Comparison of ENCODE assay signal across 14 cellular contexts in the genomic region with DNA sequence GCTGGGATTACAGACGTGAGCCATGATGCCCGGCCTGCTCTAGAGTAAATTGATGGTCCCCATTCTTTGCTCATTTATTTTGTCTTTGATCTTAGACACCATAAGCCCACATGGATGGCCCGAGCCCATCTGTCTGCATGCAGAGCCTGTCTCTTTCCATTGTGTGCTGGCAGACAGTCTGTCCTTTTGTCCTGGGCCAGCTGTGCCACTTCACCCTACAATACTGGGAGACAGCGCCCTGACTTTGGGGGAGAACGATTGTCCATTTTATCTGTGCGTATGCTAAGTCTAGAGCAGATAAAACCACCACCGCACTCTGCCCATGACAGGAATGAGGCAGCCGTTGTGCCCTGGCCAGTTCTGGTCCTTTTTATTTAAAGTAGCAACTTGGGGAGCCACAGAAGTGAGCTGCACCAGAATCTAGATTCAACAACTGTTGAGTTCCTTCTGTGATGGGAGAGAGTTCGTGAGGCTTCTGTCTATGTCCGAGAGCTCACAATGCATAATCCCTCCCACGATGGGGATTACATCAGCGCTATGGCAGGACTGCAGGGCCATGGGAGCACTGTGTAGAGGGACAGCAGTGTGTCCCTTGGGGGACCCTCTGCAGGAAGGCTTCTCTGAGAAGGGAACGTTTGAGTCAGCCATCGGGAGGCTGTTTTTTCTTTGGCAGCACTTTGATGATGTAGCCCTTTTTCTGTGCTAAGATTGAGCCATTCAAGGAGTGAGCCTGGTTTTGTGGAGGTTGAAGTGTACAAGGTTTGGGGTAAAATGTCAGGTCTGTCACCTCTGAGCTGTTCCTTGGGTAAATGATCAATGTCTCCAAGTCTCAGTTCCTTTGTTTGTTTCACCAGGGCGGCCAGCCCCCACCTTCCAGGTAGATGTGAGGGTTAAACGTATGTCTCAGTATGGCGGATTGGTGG. TPM values are rescaled to one million over a fixed set of nuclear protein-coding genes. Genes with fewer than 3 reads are reported as not detected.
DNase-seq lines count a peak whose midpoint lies in the region; ATAC-seq, FAIRE-seq and TF ChIP-seq lines count a peak whose summit lies in the region.
"Had no signal": no experiment of that assay in that cellular context is flagged by ENCODE, and none has a peak within 500 bp of the region (broad histone marks: within the 10 kb centered on the region; RNA-seq: fewer than 3 reads in every experiment).

No MANE protein-coding gene starts in this region.

- FAIRE-seq in GM12891 (lab: Jason Lieb, UNC): peak; percentile 33
- FAIRE-seq: bronchial epithelial cell, endothelial cell of umbilical vein had no signal

- peak overlapping the region; percentile 23; the same call in 1 of the 2 replicates for H3K27ac ChIP-seq in HL-60 (replicated peaks)
- H3K27ac ChIP-seq in psoas muscle: no peak overlapping the region

- H3K27me3 ChIP-seq in HL-60 (ENCODE audit: insufficient read depth, poor library complexity, severe bottlenecking) (no peaks in the 10 kb centered on the region), psoas muscle (ENCODE audit: insufficient read depth in 3 of 3, low read length in 2 of 3) (no peaks in the 10 kb centered on the region)
- H3K27me3 ChIP-seq: BE2C had no signal

- peaks cover 11% of the 10 kb centered on the region for H3K4me1 ChIP-seq in psoas muscle
- H3K4me1 ChIP-seq: BE2C had no signal

- WGBS in psoas muscle, 3 donors: 79 to 84% (median 82%) methylated on average over 17 of the region's 17 CpGs

- H3K36me3 ChIP-seq in psoas muscle (ENCODE audit: insufficient read depth in 1 of 2, low read depth in 1 of 2): no peaks in the 10 kb centered on the region
- H3K36me3 ChIP-seq: BE2C had no signal

- TF ChIP-seq POLR2A in GM12891 (IDR thresholded peaks at IDR 0.05; ENCODE audit: low read depth, low read length): no peak

- TF ChIP-seq CTCF in HL-60 (IDR thresholded peaks at IDR 0.05; ENCODE audit: insufficient read depth, low read length): no peak
- TF ChIP-seq CTCF in psoas muscle (IDR thresholded peaks at IDR 0.05): no peak

- ATAC-seq in GM21529 (IDR thresholded peaks at IDR 0.05; ENCODE audit: unreplicated experiment) (no peak), psoas muscle (no peak)

- intact Hi-C loops in psoas muscle (cut with DNase I): no loop called here

- DNase-seq in GM12891 (ENCODE audit: insufficient read length, low spot score) (no peak), HL-60 (ENCODE audit: low read depth in 1 of 2, low spot score in 1 of 2) (no peak), globus pallidus (ENCODE audit: low spot score) (peak; percentile 88), occipital lobe (lab: John Stamatoyannopoulos, UW) (peak; percentile 11), psoas muscle (no peak), DMS53 (lab: John Stamatoyannopoulos, UW) (no peak)
- DNase-seq in activated CD8-positive, alpha-beta memory T cell treated with anti-CD3 and anti-CD28 coated beads for 24 hours: no peak
- DNase-seq: BE2C, mammary epithelial cell, MV-4-11, right cardiac atrium had no signal

- no peak overlapping the region for H3K4me3 ChIP-seq in HL-60 (replicated peaks; ENCODE audit: insufficient read depth, low read length)
- H3K4me3 ChIP-seq in psoas muscle: no peak overlapping the region

- no peaks in the 10 kb centered on the region for H3K9me3 ChIP-seq in psoas muscle
- H3K9me3 ChIP-seq: BE2C had no signal

TF ChIP-seq in GM12891, 5 proteins besides CTCF, POLR2A, EP300 and RAD21:
- TF ChIP-seq POU2F2 (IDR thresholded peaks at IDR 0.05; ENCODE audit: low read depth, low read length) (no peak), SPI1 (IDR thresholded peaks at IDR 0.05; ENCODE audit: low read depth, low read length) (no peak), POLR2AphosphoS5 (IDR thresholded peaks at IDR 0.05; ENCODE audit: low read depth, low read length) (no peak), TAF1 (IDR thresholded peaks at IDR 0.05; ENCODE audit: low read depth, low read length) (no peak), PAX5 (IDR thresholded peaks at IDR 0.05; ENCODE audit: insufficient read depth, low read length, severe bottlenecking) (no peak)

RNA-seq across cellular contexts. Expression of a gene that starts 13.0 kb away (rescaled TPM):
- polyA plus RNA-seq in GM12891 (2012; ENCODE audit: low read depth, missing spikeins): 19.0 TPM
- 13.6 TPM for total RNA-seq in occipital lobe
- 10 to 100 TPM; 10.8 to 17.4 (median 14.5) TPM for total RNA-seq in psoas muscle
- 1 to 10 TPM; 2.6 to 6.7 (median 3.3) TPM for polyA plus RNA-seq in psoas muscle

RNA-seq across cellular contexts. Expression of a gene that starts 24.5 kb away (rescaled TPM):
- polyA plus RNA-seq in GM12891 (2012; ENCODE audit: low read depth, missing spikeins): 107 TPM
- not detected for total RNA-seq in occipital lobe
- total RNA-seq in psoas muscle: not detected
- polyA plus RNA-seq in psoas muscle: under 1 TPM in 2 of 3 donors, not detected in 1; 0.08 to 0.13 TPM
- total RNA-seq: bronchial epithelial cell, endothelial cell of umbilical vein, mammary epithelial cell had no signal
- polyA plus RNA-seq: endothelial cell of umbilical vein, mammary epithelial cell, right cardiac atrium had no signal

RNA-seq across cellular contexts. Expression of a gene that starts 47.7 kb away (rescaled TPM):
- 8.8 TPM for polyA plus RNA-seq in GM12891 (2012; ENCODE audit: low read depth, missing spikeins)
- total RNA-seq in occipital lobe (0.78 TPM), psoas muscle (1 to 10 TPM in 2 of 4 donors, not detected in 2; 2.6 to 5.0 TPM)
- polyA plus RNA-seq in psoas muscle: 1 to 10 TPM; 1.7 to 5.6 (median 2.7) TPM

Comparison
In these comparisons a context has a peak if more than half of its experiments do, and no peak if none do; other contexts are left out.
1. DNase-seq: peak in globus pallidus (single experiment) and occipital lobe (single experiment); none in GM12891 (single experiment), HL-60 (0 of 2), activated CD8-positive, alpha-beta memory T cell treated with anti-CD3 and anti-CD28 coated beads for 24 hours (single experiment), psoas muscle (0 of 2) and DMS53 (single experiment).